17 cellular contexts compared by ENCODE assay signal in the genomic region with DNA sequence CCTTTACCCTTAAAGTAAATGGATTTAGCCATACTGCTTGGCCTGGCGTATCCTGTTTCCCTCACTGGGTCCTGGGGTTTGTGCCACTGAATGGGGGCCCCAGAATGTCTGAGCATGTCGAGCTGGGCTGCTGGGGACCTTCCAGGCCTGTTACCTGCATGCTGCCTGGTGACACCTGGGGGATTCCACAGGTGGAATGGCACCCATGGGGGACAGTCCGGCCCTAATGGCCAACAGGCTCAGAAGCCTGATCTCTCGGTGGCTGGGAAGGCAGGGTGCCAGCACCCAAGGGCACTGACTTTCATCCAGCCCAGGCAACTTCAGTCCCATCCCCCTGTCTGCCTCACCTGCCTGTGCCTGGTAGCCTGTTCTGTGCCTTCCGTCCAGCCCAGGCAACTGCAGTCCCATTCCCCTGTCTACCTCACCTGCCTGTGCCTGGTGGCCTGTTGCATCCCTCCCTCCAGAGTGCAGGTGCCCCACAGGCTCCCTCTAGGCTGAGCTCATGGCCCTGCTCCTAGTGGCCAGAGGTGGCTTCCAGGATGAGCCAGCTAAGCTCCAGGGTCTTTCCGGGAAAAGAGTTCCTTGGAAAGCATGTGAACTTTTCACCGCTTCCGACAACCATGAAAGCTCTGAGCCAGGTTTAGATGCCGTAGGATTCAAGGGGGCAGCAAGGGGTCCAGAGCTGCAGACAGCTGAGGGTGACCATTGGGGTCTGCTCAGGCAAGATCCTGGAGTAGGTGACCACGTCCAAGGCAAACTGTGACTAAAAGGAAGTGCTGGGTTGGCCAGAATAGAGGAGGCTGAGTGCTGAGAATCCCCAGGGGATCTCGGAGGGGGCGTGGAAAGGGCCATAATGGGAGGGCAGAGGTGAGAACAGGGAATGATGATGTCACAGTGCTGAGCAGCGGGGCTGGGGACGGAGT. TPM values are rescaled to one million over a fixed set of nuclear protein-coding genes. Genes with fewer than 3 reads are reported as not detected.
DNase-seq lines count a peak whose midpoint lies in the region; ATAC-seq and TF ChIP-seq lines count a peak whose summit lies in the region.
"Had no signal": no experiment of that assay in that cellular context is flagged by ENCODE, and none has a peak within 500 bp of the region (broad histone marks: within the 10 kb centered on the region; RNA-seq: fewer than 3 reads in every experiment).

No MANE protein-coding gene starts in this region.

- H3K4me3 Mint-ChIP-seq in osteocyte (ENCODE audit: unreplicated experiment), result no peak overlapping the region
- H3K4me3 Mint-ChIP-seq: CD8-positive, alpha-beta T cell; H9 had no signal

- H3K9me3 ChIP-seq in right atrium auricular region (no peaks in the 10 kb centered on the region), iPS-18c (ENCODE audit: control insufficient read depth, insufficient read depth, low read length) (peaks cover 39% of the 10 kb centered on the region)

- H3K4me1 ChIP-seq in right atrium auricular region, result no peaks in the 10 kb centered on the region
- H3K4me1 ChIP-seq: BLaER1 had no signal

- H3K27me3 Mint-ChIP-seq in osteocyte (ENCODE audit: unreplicated experiment), result no peaks in the 10 kb centered on the region

- no peaks in the 10 kb centered on the region for H3K4me1 Mint-ChIP-seq in osteocyte (ENCODE audit: unreplicated experiment)
- H3K4me1 Mint-ChIP-seq: H9 had no signal

- H3K9me3 Mint-ChIP-seq in osteocyte (ENCODE audit: unreplicated experiment), result peaks cover 35% of the 10 kb centered on the region
- H3K9me3 Mint-ChIP-seq: CD8-positive, alpha-beta T cell had no signal

- TF ChIP-seq CTCF in right atrium auricular region (IDR thresholded peaks at IDR 0.05) (no peak), osteocyte (IDR thresholded peaks at IDR 0.05) (no peak)

- no peaks in the 10 kb centered on the region for H3K27me3 ChIP-seq in right atrium auricular region
- H3K27me3 ChIP-seq: BLaER1 had no signal

- intact Hi-C loops in left cardiac atrium (cut with DNase I), result no loop called here

- DNase-seq in right atrium auricular region (ENCODE audit: low spot score) (peak; percentile 36), left cardiac atrium (no peak), osteocyte (ENCODE audit: extremely low spot score, unreplicated experiment) (peak; percentile 73), MV-4-11 (lab: John Stamatoyannopoulos, UW) (no peak), NCI-H1048 (lab: John Stamatoyannopoulos, UW) (no peak), A172 (ENCODE audit: low spot score) (no peak)
- DNase-seq: Calu3; CD8-positive, alpha-beta T cell; DMS79 treated with DMSO at 0.1 percent for 48 hours; GF-D8; GOT3; H9 had no signal

- no peak overlapping the region for H3K27ac Mint-ChIP-seq in osteocyte (ENCODE audit: unreplicated experiment)
- H3K27ac Mint-ChIP-seq: CD8-positive, alpha-beta T cell; H9 had no signal

- no peaks in the 10 kb centered on the region for H3K36me3 ChIP-seq in right atrium auricular region
- H3K36me3 ChIP-seq: BLaER1 had no signal

- H3K4me3 ChIP-seq in right atrium auricular region, result no peak overlapping the region
- H3K4me3 ChIP-seq in iPS-18c (ENCODE audit: insufficient read depth, low read depth, low read length), result peak overlapping the region; percentile 15; the same call in 1 of the 2 replicates
- H3K4me3 ChIP-seq: BLaER1 had no signal

- ATAC-seq in left cardiac atrium, result no peak
- ATAC-seq: CD8-positive, alpha-beta T cell had no signal

- no peak overlapping the region for H3K27ac ChIP-seq in right atrium auricular region
- H3K27ac ChIP-seq: 22Rv1, BLaER1 had no signal

- peaks cover 6% of the 10 kb centered on the region for H3K36me3 Mint-ChIP-seq in osteocyte (ENCODE audit: unreplicated experiment)
- H3K36me3 Mint-ChIP-seq: CD8-positive, alpha-beta T cell had no signal

RNA-seq across cellular contexts. Expression of a gene that starts 30.3 kb away (rescaled TPM):
- total RNA-seq in right atrium auricular region (under 1 TPM; 0.08 to 0.19 TPM), left cardiac atrium (under 1 TPM; 0.29 to 0.32 TPM), osteocyte (not detected in 2 replicates)
- 0.05 TPM in 2 replicates for total RNA-seq in A172 (2014; rRNA removed; shearing (Covaris generic))
- total RNA-seq: A673, Calu3, H9, HT-29 had no signal

Comparison
In these comparisons a context has a peak if more than half of its experiments do, and no peak if none do; other contexts are left out.
1. DNase-seq: peak in right atrium auricular region (single experiment) and osteocyte (single experiment); none in left cardiac atrium (single experiment), MV-4-11 (single experiment), NCI-H1048 (single experiment) and A172 (single experiment).